1 cellular context compared by ENCODE assay signal in the genomic region with DNA sequence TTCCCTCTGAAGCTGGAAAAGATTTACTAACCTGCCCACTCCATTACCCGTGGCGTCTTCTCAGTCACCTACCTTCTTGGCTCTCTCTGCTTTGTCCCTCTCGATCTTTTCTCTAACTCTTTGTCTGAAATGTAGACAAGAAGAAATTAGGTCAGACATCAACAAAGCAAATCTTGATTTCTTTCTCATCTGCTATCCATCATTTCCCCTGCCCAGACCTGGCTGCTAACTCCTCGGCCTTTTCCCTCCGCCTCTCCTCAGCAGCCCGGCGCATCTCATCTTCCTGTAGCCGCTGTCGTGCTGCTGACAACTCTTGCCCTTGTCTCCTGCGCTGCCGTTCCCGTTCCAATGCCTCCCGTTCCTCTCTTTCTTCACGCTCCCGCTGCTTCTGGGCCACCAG.
TF ChIP-seq lines count a peak whose summit lies in the region.

No MANE protein-coding gene starts in this region.

TF ChIP-seq in IMR-90, 13 proteins besides CTCF, POLR2A, EP300 and RAD21:
- no peak for TF ChIP-seq SMC3 (IDR thresholded peaks at IDR 0.05; ENCODE audit: low read depth, low read length)
- TF ChIP-seq MAZ (IDR thresholded peaks at IDR 0.05; ENCODE audit: borderline replicate concordance, low read depth, low read length), result no peak
- no peak for TF ChIP-seq CEBPB (IDR thresholded peaks at IDR 0.05; ENCODE audit: low read depth, low read length)
- no peak for TF ChIP-seq MXI1 (IDR thresholded peaks at IDR 0.05; ENCODE audit: borderline replicate concordance, low read depth, low read length)
- TF ChIP-seq RFX5 (IDR thresholded peaks at IDR 0.05; ENCODE audit: low read depth, low read length), result no peak
TF ChIP-seq in IMR-90: peak in this region for 0.
